In the genomic region with DNA sequence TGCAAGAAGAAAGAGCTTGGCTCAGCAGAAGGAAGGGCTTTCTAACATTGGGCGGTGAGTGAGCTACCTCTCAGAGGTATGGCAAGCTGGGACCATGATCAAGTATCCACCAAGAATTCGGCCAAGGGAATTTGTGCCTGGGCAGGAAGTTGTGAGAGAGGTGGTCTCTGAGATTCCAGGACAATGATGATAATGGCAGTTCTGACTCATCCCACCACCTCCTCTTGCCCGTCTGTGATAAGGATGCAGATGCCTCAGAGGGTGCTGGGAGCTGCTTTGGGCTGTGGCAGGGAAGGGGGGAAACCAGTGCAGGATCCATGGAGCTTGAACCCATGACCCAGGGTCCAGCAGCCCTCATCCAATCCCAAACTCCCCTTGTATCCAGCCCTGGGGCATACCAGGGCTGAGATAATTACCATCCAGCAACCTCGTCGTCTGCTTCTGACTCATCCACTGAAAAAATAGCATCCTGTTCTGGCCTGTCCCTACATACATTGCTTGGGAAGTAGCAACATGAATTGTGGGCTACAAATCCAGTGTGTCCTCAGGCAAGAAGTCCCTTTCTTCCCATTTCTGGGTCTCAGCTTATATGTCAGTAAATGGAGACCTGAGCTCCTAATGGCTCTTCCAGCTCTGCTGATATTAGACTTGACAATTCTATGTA, we compare ENCODE assay signal across 12 cellular contexts. TPM values are rescaled to one million over a fixed set of nuclear protein-coding genes. Genes with fewer than 3 reads are reported as not detected.
A peak's percentile ranks its signal among the peaks of the same experiment; 100 is the strongest.
DNase-seq lines count a peak whose midpoint lies in the region; TF ChIP-seq lines count a peak whose summit lies in the region.
"Had no signal": no experiment of that assay in that cellular context is flagged by ENCODE, and none has a peak within 500 bp of the region (broad histone marks: within the 10 kb centered on the region; RNA-seq: fewer than 3 reads in every experiment).

No MANE protein-coding gene starts in this region.

- H3K9me3 ChIP-seq in transverse colon: no peaks in the 10 kb centered on the region

- TF ChIP-seq EP300 in transverse colon (IDR thresholded peaks at IDR 0.05; ENCODE audit: low read depth): no peak

- H3K4me1 ChIP-seq in transverse colon: no peaks in the 10 kb centered on the region

- no peak overlapping the region for H3K27ac ChIP-seq in transverse colon

- intact Hi-C loops in activated T-helper 1 cell treated with anti-CD3 and anti-CD28 coated beads, Interleukin-12 subunit alpha, Interleukin-12 subunit beta, Interleukin-2, Interleukin-4 antibody, amounts not matched to agents 30 ng/mL and 10 ng/mL and 1 ng/mL, durations not matched to agents 14 hours and 24 hours and 36 hours (cut with micrococcal nuclease): loop anchor here (1.0 kb wide), 1 partner anchor 68 kb away; no protein-coding TSS in a partner anchor
- intact Hi-C loops in transverse colon (cut with DNase I; ENCODE audit: low total_unique reads): no loop called here

- in situ Hi-C loops in Caki2 (cut with HindIII; ENCODE audit: low pct_unique_long_range_greater_than_20kb, low sequenced_read_pairs) (no loop called here), transverse colon (cut with MboI; ENCODE audit: low pct_ligation_motif_present in 1 of 4, low pct_unique_long_range_greater_than_20kb in 1 of 4, low sequenced_read_pairs in 3 of 4) (no loop called here)

- H3K27ac Mint-ChIP-seq in activated T-helper 1 cell treated with anti-CD3 and anti-CD28 coated beads, Interleukin-12 subunit alpha, Interleukin-12 subunit beta, Interleukin-2, Interleukin-4 antibody, amounts not matched to agents 30 ng/mL and 10 ng/mL and 1 ng/mL, durations not matched to agents 14 hours and 24 hours and 36 hours: peak overlapping the region; percentile 80
- H3K27ac Mint-ChIP-seq: brain had no signal

- WGBS in transverse colon (ENCODE audit: low coverage in 1 of 2), 2 donors: 63 to 73% methylated on average over 2 to 5 of the region's 5 CpGs

- TF ChIP-seq POLR2A in transverse colon (IDR thresholded peaks at IDR 0.05): no peak

- H3K9me3 Mint-ChIP-seq in activated T-helper 1 cell treated with anti-CD3 and anti-CD28 coated beads, Interleukin-12 subunit alpha, Interleukin-12 subunit beta, Interleukin-2, Interleukin-4 antibody, amounts not matched to agents 30 ng/mL and 10 ng/mL and 1 ng/mL, durations not matched to agents 14 hours and 24 hours and 36 hours: no peaks in the 10 kb centered on the region

- H3K4me1 Mint-ChIP-seq in activated T-helper 1 cell treated with anti-CD3 and anti-CD28 coated beads, Interleukin-12 subunit alpha, Interleukin-12 subunit beta, Interleukin-2, Interleukin-4 antibody, amounts not matched to agents 30 ng/mL and 10 ng/mL and 1 ng/mL, durations not matched to agents 14 hours and 24 hours and 36 hours (ENCODE audit: low read depth): peaks cover 9% of the 10 kb centered on the region
- H3K4me1 Mint-ChIP-seq: brain had no signal

- no peaks in the 10 kb centered on the region for H3K36me3 Mint-ChIP-seq in activated T-helper 1 cell treated with anti-CD3 and anti-CD28 coated beads, Interleukin-12 subunit alpha, Interleukin-12 subunit beta, Interleukin-2, Interleukin-4 antibody, amounts not matched to agents 30 ng/mL and 10 ng/mL and 1 ng/mL, durations not matched to agents 14 hours and 24 hours and 36 hours (ENCODE audit: low read depth)
- H3K36me3 Mint-ChIP-seq: brain had no signal

- H3K4me3 ChIP-seq in transverse colon: no peak overlapping the region

- DNase-seq in Caki2 (ENCODE audit: low read depth) (peak; percentile 38), HPDE6-E6E7 (ENCODE audit: extremely low spot score) (peak; percentile 94), iris pigment epithelial cell (ENCODE audit: low read depth) (peak; percentile 27), SIG-M5 (lab: John Stamatoyannopoulos, UW) (no peak), transverse colon (no peak)
- no peak for DNase-seq in activated T-helper 1 cell treated with anti-CD3 and anti-CD28 coated beads, Interleukin-12 subunit alpha, Interleukin-12 subunit beta, Interleukin-2, Interleukin-4 antibody, amounts not matched to agents 30 ng/mL and 10 ng/mL and 1 ng/mL, durations not matched to agents 14 hours and 24 hours and 36 hours (ENCODE audit: low spot score)
- DNase-seq in activated CD4-positive, CD25-positive, alpha-beta regulatory T cell (lab: John Stamatoyannopoulos, UW): no peak
- DNase-seq: left colon, nucleus accumbens had no signal

- no peak for TF ChIP-seq CTCF in transverse colon (IDR thresholded peaks at IDR 0.05)

- H3K27me3 ChIP-seq in transverse colon: no peaks in the 10 kb centered on the region

- H3K4me3 Mint-ChIP-seq in activated T-helper 1 cell treated with anti-CD3 and anti-CD28 coated beads, Interleukin-12 subunit alpha, Interleukin-12 subunit beta, Interleukin-2, Interleukin-4 antibody, amounts not matched to agents 30 ng/mL and 10 ng/mL and 1 ng/mL, durations not matched to agents 14 hours and 24 hours and 36 hours: no peak overlapping the region
- H3K4me3 Mint-ChIP-seq: brain had no signal

- no peaks in the 10 kb centered on the region for H3K36me3 ChIP-seq in transverse colon

- H3K27me3 Mint-ChIP-seq in activated T-helper 1 cell treated with anti-CD3 and anti-CD28 coated beads, Interleukin-12 subunit alpha, Interleukin-12 subunit beta, Interleukin-2, Interleukin-4 antibody, amounts not matched to agents 30 ng/mL and 10 ng/mL and 1 ng/mL, durations not matched to agents 14 hours and 24 hours and 36 hours (ENCODE audit: insufficient read depth): peaks cover 8% of the 10 kb centered on the region

RNA-seq across cellular contexts. Expression of gene TGM6, which starts 5.9 kb away (rescaled TPM):
- not detected in 2 replicates for total RNA-seq in Caki2 (2014; rRNA removed; shearing (Covaris generic); ENCODE audit: low replicate concordance)
- total RNA-seq in activated T-helper 1 cell treated with anti-CD3 and anti-CD28 coated beads, Interleukin-12 subunit alpha, Interleukin-12 subunit beta, Interleukin-2, Interleukin-4 antibody, amounts not matched to agents 30 ng/mL and 10 ng/mL and 1 ng/mL, durations not matched to agents 14 hours and 24 hours and 36 hours: not detected in 2 replicates
- under 1 TPM in 1 of 4 donors, not detected in 3; 0.14 TPM for total RNA-seq in transverse colon
- total RNA-seq: fibroblast of lung, left colon, subcutaneous adipose tissue had no signal

Comparison
In these comparisons a context has a peak if more than half of its experiments do, and no peak if none do; other contexts are left out.
1. DNase-seq: peak in Caki2 (single experiment), HPDE6-E6E7 (single experiment) and iris pigment epithelial cell (single experiment); none in activated T-helper 1 cell treated with anti-CD3 and anti-CD28 coated beads, Interleukin-12 subunit alpha, Interleukin-12 subunit beta, Interleukin-2, Interleukin-4 antibody, amounts not matched to agents 30 ng/mL and 10 ng/mL and 1 ng/mL, durations not matched to agents 14 hours and 24 hours and 36 hours (single experiment), SIG-M5 (single experiment), activated CD4-positive, CD25-positive, alpha-beta regulatory T cell (0 of 4) and transverse colon (single experiment).